ENCODE assay signal across 7 cellular contexts in the genomic region with DNA sequence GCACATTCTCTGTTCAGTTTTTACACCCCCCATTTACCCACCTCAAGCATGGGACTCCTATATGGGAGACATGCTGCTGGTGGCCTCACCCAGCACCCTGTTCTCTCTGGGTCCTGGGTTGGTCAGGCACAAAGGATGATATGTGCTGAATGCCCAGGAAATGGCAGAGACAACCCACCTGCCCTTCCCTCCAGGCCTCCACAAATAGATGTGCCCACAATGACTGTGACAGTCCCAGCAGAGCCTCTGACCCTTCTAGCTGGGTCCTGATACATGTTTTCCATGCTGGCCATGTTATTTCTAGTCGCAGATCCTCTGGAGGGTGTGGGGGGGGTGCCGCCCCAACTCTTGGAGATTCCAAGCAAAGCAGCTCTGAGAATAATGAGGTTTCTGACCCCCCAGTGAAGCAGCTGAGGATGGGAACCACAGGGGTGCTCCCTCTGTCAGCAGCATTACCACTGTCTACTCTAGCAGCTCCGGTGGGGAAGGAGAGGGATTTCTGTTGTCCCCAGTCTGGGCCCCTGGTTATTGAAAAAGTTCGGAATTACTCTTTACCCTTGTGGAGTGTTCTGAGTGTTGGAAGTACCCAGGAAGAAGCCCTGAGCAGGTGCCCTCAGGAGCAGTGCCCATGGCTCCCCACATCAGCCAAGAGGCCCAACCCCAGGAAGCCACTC. TPM values are rescaled to one million over a fixed set of nuclear protein-coding genes. Genes with fewer than 3 reads are reported as not detected.
DNase-seq lines count a peak whose midpoint lies in the region; ATAC-seq, FAIRE-seq and TF ChIP-seq lines count a peak whose summit lies in the region.
"Had no signal": no experiment of that assay in that cellular context is flagged by ENCODE, and none has a peak within 500 bp of the region (broad histone marks: within the 10 kb centered on the region; RNA-seq: fewer than 3 reads in every experiment).

No MANE protein-coding gene starts in this region.

- H4K20me1 ChIP-seq in KMS-11 (ENCODE audit: insufficient read depth): no peaks in the 10 kb centered on the region

- peak overlapping the region; percentile 82 to 90 (median 88) for H3K4me3 Mint-ChIP-seq in brain

- H3K27me3 ChIP-seq in KMS-11 (ENCODE audit: insufficient read depth, low read depth) (no peaks in the 10 kb centered on the region), gastrocnemius medialis (no peaks in the 10 kb centered on the region)

- peaks cover 4% of the 10 kb centered on the region for H3K27me3 Mint-ChIP-seq in brain

- H3K4me3 ChIP-seq in KMS-11 (IDR thresholded peaks at IDR 0.05; ENCODE audit: insufficient read depth, low read depth, low read length) (no peak overlapping the region), gastrocnemius medialis (peak overlapping the region in 2 of 4 donors; percentile 25 to 72)

- H3K9ac ChIP-seq in KMS-11: no peak overlapping the region; the same call in 1 of the 2 replicates

- H3K27ac Mint-ChIP-seq in brain: peak overlapping the region; percentile 96 to 99 (median 97)

- H3K9me3 ChIP-seq in gastrocnemius medialis: no peaks in the 10 kb centered on the region

- TF ChIP-seq POLR2A in gastrocnemius medialis (IDR thresholded peaks at IDR 0.05): no peak

- H3K36me3 ChIP-seq in KMS-11 (ENCODE audit: insufficient read depth) (peaks cover 1% of the 10 kb centered on the region; the same call in 1 of the 2 replicates), gastrocnemius medialis (peaks cover 1 to 22% of the 10 kb centered on the region in 2 donors)

- peaks cover 21% of the 10 kb centered on the region for H3K36me3 Mint-ChIP-seq in brain

- H3K27ac ChIP-seq in KMS-11 (no peak overlapping the region), gastrocnemius medialis (peak overlapping the region; percentile 86 to 99 (median 94))

- H3K9me3 Mint-ChIP-seq in brain: no peaks in the 10 kb centered on the region

- H3K4me2 ChIP-seq in KMS-11: peak overlapping the region; percentile 66

- no peak for DNase-seq in gastrocnemius medialis
- no peak for DNase-seq in activated naive CD4-positive, alpha-beta T cell (lab: John Stamatoyannopoulos, UW)
- DNase-seq in SK-N-DZ (ENCODE audit: low spot score): no peak
- no peak for DNase-seq in RCC 7860 (ENCODE audit: low spot score)

- intact Hi-C loops in gastrocnemius medialis (cut with DNase I; ENCODE audit: low total_unique reads): no loop called here

- H3K4me1 ChIP-seq in KMS-11 (ENCODE audit: low read depth, poor library complexity, severe bottlenecking): peaks cover 82% of the 10 kb centered on the region
- H3K4me1 ChIP-seq in gastrocnemius medialis: peaks cover 44 to 64% of the 10 kb centered on the region in 2 donors

- no peaks in the 10 kb centered on the region for H3K79me2 ChIP-seq in KMS-11 (ENCODE audit: insufficient read depth, low read depth)

- no peak for ATAC-seq in gastrocnemius medialis

- no peak overlapping the region for H2AFZ ChIP-seq in KMS-11 (ENCODE audit: low read depth)

- TF ChIP-seq CTCF in KMS-11 (conservative IDR thresholded peaks at IDR 0.05; ENCODE audit: low read depth, low read length): no peak
- no peak for TF ChIP-seq CTCF in brain (conservative IDR thresholded peaks at IDR 0.05)
- no peak for TF ChIP-seq CTCF in gastrocnemius medialis (IDR thresholded peaks at IDR 0.05 in 4 of 5, conservative IDR thresholded peaks at IDR 0.05 in 1 of 5)

- H3K4me1 Mint-ChIP-seq in brain: peaks cover 62% of the 10 kb centered on the region

- in situ Hi-C loops in gastrocnemius medialis (cut with MboI; ENCODE audit: low sequenced_read_pairs in 4 of 4): no loop called here

- FAIRE-seq in RCC 7860 (lab: Jason Lieb, UNC): no peak
- FAIRE-seq: colon had no signal

RNA-seq across cellular contexts. Expression of a gene that starts 1.2 kb away (rescaled TPM):
- polyA plus RNA-seq in brain (ENCODE audit: insufficient read depth, low read depth, low replicate concordance): 104 TPM
- total RNA-seq in gastrocnemius medialis: 10 to 100 TPM; 16.4 to 79.0 (median 56.8) TPM
- 28.7 and 57.9 TPM in 2 replicates for polyA plus RNA-seq in SK-N-DZ (2014; cell fraction: cytosol; rRNA removed)
- 25.3 and 26.8 TPM in 2 replicates for polyA plus RNA-seq in SK-N-DZ (2014; cell fraction: nucleus; rRNA removed)

RNA-seq across cellular contexts. Expression of a gene that starts 6.3 kb away (rescaled TPM):
- polyA plus RNA-seq in brain (ENCODE audit: insufficient read depth, low read depth, low replicate concordance): 8.3 TPM
- total RNA-seq in gastrocnemius medialis: under 1 TPM; 0.49 to 0.93 (median 0.83) TPM
- polyA plus RNA-seq in SK-N-DZ (2014; cell fraction: cytosol; rRNA removed): 5.9 and 7.6 TPM in 2 replicates
- 3.5 and 5.8 TPM in 2 replicates for polyA plus RNA-seq in SK-N-DZ (2014; cell fraction: nucleus; rRNA removed)

RNA-seq across cellular contexts. Expression of a gene that starts 9.7 kb away (rescaled TPM):
- polyA plus RNA-seq in brain (ENCODE audit: insufficient read depth, low read depth, low replicate concordance): not detected
- total RNA-seq in gastrocnemius medialis: not detected
- polyA plus RNA-seq in SK-N-DZ (2014; cell fraction: cytosol; rRNA removed): not detected in 2 replicates
- polyA plus RNA-seq in SK-N-DZ (2014; cell fraction: nucleus; rRNA removed): 0.71 TPM in 1 of 2 replicates, not detected in the other

RNA-seq across cellular contexts. Expression of a gene that starts 19.7 kb away (rescaled TPM):
- 36.3 TPM for polyA plus RNA-seq in brain (ENCODE audit: insufficient read depth, low read depth, low replicate concordance)
- total RNA-seq in gastrocnemius medialis: 10 to 100 TPM; 15.7 to 21.0 (median 17.6) TPM
- polyA plus RNA-seq in SK-N-DZ (2014; cell fraction: cytosol; rRNA removed): 56.0 and 56.4 TPM in 2 replicates
- polyA plus RNA-seq in SK-N-DZ (2014; cell fraction: nucleus; rRNA removed): 59.2 and 70.4 TPM in 2 replicates

RNA-seq across cellular contexts. Expression of a gene that starts 23.0 kb away (rescaled TPM):
- polyA plus RNA-seq in brain (ENCODE audit: insufficient read depth, low read depth, low replicate concordance): 9.2 TPM
- 1 to 10 TPM; 1.6 to 4.6 (median 4.4) TPM for total RNA-seq in gastrocnemius medialis
- 1.9 and 4.3 TPM in 2 replicates for polyA plus RNA-seq in SK-N-DZ (2014; cell fraction: cytosol; rRNA removed)
- 12.7 and 14.0 TPM in 2 replicates for polyA plus RNA-seq in SK-N-DZ (2014; cell fraction: nucleus; rRNA removed)
